In genomic region chr3:151483961-151484360, GRCh38 we compare ENCODE assay signal across 23 cellular contexts. TPM values are rescaled to one million over a fixed set of nuclear protein-coding genes. Genes with fewer than 3 reads are reported as not detected.
"Had no signal": no experiment of that assay in that cellular context is flagged by ENCODE, and none has a peak within 500 bp of the region (broad histone marks: within the 10 kb centered on the region; RNA-seq: fewer than 3 reads in every experiment).

No MANE protein-coding gene starts in this region.

- FAIRE-seq: frontal cortex, islet of Langerhans had no signal

- H3K9me3 ChIP-seq: testis, vagina had no signal

- H3K4me3 Mint-ChIP-seq: naive thymus-derived CD8-positive, alpha-beta T cell; stimulated activated naive B cell treated with anti-CD40 and anti-IgM and Interleukin-4, amounts not matched to agents 10 μg/mL and 1 μg/mL and 100 μg/mL, for 72 hours; stimulated activated naive CD8-positive, alpha-beta T cell treated with anti-CD3 and anti-CD28 coated beads, Interleukin-15, amount 100 ng/mL, for 72 hours had no signal

- H3K4me1 Mint-ChIP-seq: naive thymus-derived CD8-positive, alpha-beta T cell; stimulated activated naive B cell treated with anti-CD40 and anti-IgM and Interleukin-4, amounts not matched to agents 10 μg/mL and 1 μg/mL and 100 μg/mL, for 72 hours; stimulated activated naive CD8-positive, alpha-beta T cell treated with anti-CD3 and anti-CD28 coated beads, Interleukin-15, amount 100 ng/mL, for 72 hours had no signal

- H3K4me1 ChIP-seq: heart left ventricle, testis, tibial nerve, upper lobe of right lung, vagina had no signal

- H3K36me3 ChIP-seq: heart left ventricle, sigmoid colon, tibial nerve, upper lobe of right lung, vagina had no signal

- H3K27me3 Mint-ChIP-seq: stimulated activated naive CD8-positive, alpha-beta T cell treated with anti-CD3 and anti-CD28 coated beads, Interleukin-15, amount 100 ng/mL, for 72 hours had no signal

- H3K27ac ChIP-seq: heart left ventricle, sigmoid colon, skin epidermis, testis, tibial nerve, upper lobe of right lung, vagina had no signal

- ATAC-seq: esophagus mucosa; heart left ventricle; left lobe of liver; naive thymus-derived CD8-positive, alpha-beta T cell; stimulated activated naive B cell treated with anti-CD40 and anti-IgM and Interleukin-4, amounts not matched to agents 10 μg/mL and 1 μg/mL and 100 μg/mL, for 72 hours; stimulated activated naive CD8-positive, alpha-beta T cell treated with anti-CD3 and anti-CD28 coated beads, Interleukin-15, amount 100 ng/mL, for 72 hours; upper lobe of right lung had no signal

- H3K4me3 ChIP-seq: heart left ventricle, mucosa of descending colon, sigmoid colon, skin epidermis, testis, tibial nerve, upper lobe of right lung, vagina had no signal

- H3K27ac Mint-ChIP-seq: naive thymus-derived CD8-positive, alpha-beta T cell; stimulated activated naive B cell treated with anti-CD40 and anti-IgM and Interleukin-4, amounts not matched to agents 10 μg/mL and 1 μg/mL and 100 μg/mL, for 72 hours; stimulated activated naive CD8-positive, alpha-beta T cell treated with anti-CD3 and anti-CD28 coated beads, Interleukin-15, amount 100 ng/mL, for 72 hours had no signal

- H3K27me3 ChIP-seq: heart left ventricle, sigmoid colon, testis, tibial nerve, upper lobe of right lung, vagina had no signal

- DNase-seq: effector CD4-positive, alpha-beta T cell; heart left ventricle; hippocampal formation; mammary epithelial cell; naive thymus-derived CD8-positive, alpha-beta T cell; sigmoid colon; stimulated activated CD4-positive, alpha-beta T cell treated with anti-CD3 and anti-CD28 coated beads, Interleukin-2, amount 100 ng/mL, for 24 hours; stimulated activated CD4-positive, alpha-beta T cell treated with anti-CD3 and anti-CD28 coated beads, Interleukin-4, amount 100 ng/mL, for 4 hours; stimulated activated naive B cell treated with anti-CD40 and anti-IgM and Interleukin-4, amounts not matched to agents 10 μg/mL and 1 μg/mL and 100 μg/mL, for 72 hours; stimulated activated naive CD8-positive, alpha-beta T cell treated with anti-CD3 and anti-CD28 coated beads, Interleukin-15, amount 100 ng/mL, for 72 hours; testis; upper lobe of right lung had no signal

RNA-seq across cellular contexts. Expression of gene IGSF10, which starts 23.1 kb away (rescaled TPM):
- total RNA-seq: dermis microvascular lymphatic vessel endothelial cell; naive thymus-derived CD8-positive, alpha-beta T cell; pulmonary artery endothelial cell had no signal
- polyA plus RNA-seq: mammary epithelial cell; naive thymus-derived CD8-positive, alpha-beta T cell; neural cell had no signal
